In the genomic region with DNA sequence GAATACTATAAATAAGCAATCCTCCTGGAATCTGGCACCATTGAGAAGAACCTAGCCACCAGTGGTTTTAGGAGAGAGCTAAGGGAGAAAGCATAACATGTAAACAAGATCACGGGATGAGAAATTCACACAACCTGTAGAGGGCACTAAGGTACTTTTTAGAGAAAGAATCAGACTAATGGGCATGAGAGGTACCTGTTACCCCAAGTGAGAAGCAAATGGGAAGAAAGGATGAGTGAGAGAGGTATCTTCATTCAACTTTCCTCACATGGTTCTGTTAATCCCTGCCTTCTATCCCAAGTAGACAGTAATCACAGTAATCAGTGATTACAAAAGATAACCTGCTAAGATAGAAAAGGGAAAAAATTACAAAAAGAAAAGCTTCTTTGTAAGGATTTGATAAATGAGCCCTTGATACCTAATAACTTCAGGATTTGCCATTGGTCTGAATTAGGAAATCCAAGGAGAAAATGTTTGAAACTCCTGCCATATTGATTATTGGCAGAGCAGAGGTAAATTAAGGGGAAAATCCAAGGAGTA, we compare ENCODE assay signal across 8 cellular contexts.
DNase-seq lines count a peak whose midpoint lies in the region; ATAC-seq and TF ChIP-seq lines count a peak whose summit lies in the region.

No MANE protein-coding gene starts in this region.

- H3K36me3 ChIP-seq in HEK293 (ENCODE audit: control insufficient read depth in 2 of 2, insufficient read depth in 1 of 2, low read length in 2 of 2), result no peaks in the 10 kb centered on the region

- POLR2A ChIA-PET in HEK293 (lab: Yijun Ruan, JAX), result interaction anchor here (1.3 kb wide), 1 partner anchor 250 kb away, joined by 3 read pairs; no protein-coding TSS in a partner anchor

- no peak overlapping the region for H3K27ac ChIP-seq in HEK293 (ENCODE audit: extremely low read depth, low read depth, low read length)

- ATAC-seq in GM18498 (IDR thresholded peaks at IDR 0.05; ENCODE audit: unreplicated experiment) (peak; percentile 67), GM18520 (IDR thresholded peaks at IDR 0.05; ENCODE audit: unreplicated experiment) (no peak)

- TF ChIP-seq POLR2A in erythroblast (IDR thresholded peaks at IDR 0.05; ENCODE audit: low read length), result no peak

- H3K9me3 ChIP-seq in HEK293 (ENCODE audit: control insufficient read depth, insufficient read depth, low read depth, low read length), result no peaks in the 10 kb centered on the region

- H3K4me3 ChIP-seq in HEK293 (ENCODE audit: low read depth, low read length), result no peak overlapping the region

- DNase-seq in LHCN-M2 (ENCODE audit: low read depth) (peak; percentile 12), SKM-1 (lab: John Stamatoyannopoulos, UW; ENCODE audit: unreplicated experiment) (peak; percentile 17), iPS DF 19.7 (ENCODE audit: low read depth, low spot score) (peak; percentile 48), erythroblast (lab: John Stamatoyannopoulos, UW) (no peak)
- DNase-seq in activated CD4-positive, alpha-beta T cell treated with anti-CD3 and anti-CD28 coated beads for 4 hours, result no peak

- H3K4me1 ChIP-seq in HEK293 (ENCODE audit: control insufficient read depth, insufficient read depth, low read length), result peaks cover 5% of the 10 kb centered on the region; the same call in 1 of the 2 replicates

- peak; percentile 42; the same call in 1 of the 2 replicates for TF ChIP-seq CTCF in HEK293 (tag by site-specific recombination; IDR thresholded peaks at IDR 0.05)

- CTCF ChIA-PET in HEK293 (lab: Yijun Ruan, JAX), result interaction anchor here (0.6 to 2.8 kb wide), 24 partner anchors 9 to 1313 kb away, joined by 3 to 11 read pairs (median 4); no protein-coding TSS in a partner anchor

TF ChIP-seq in HEK293, 187 proteins besides CTCF, POLR2A, EP300 and RAD21:
- TF ChIP-seq KLF9 (tag by site-specific recombination; IDR thresholded peaks at IDR 0.05; ENCODE audit: low read depth) (no peak), ZNF391 (tag by site-specific recombination; IDR thresholded peaks at IDR 0.05; ENCODE audit: borderline replicate concordance, low read depth) (no peak), HOXD13 (CRISPR knock-in tag; IDR thresholded peaks at IDR 0.05; ENCODE audit: borderline replicate concordance) (no peak), SCRT2 (tag by site-specific recombination; IDR thresholded peaks at IDR 0.05) (peak; percentile 90), ZNF366 (tag by site-specific recombination; conservative IDR thresholded peaks at IDR 0.05) (peak; percentile 52; the same call in 1 of the 2 replicates), PRDM1 (tag by site-specific recombination; IDR thresholded peaks at IDR 0.05) (peak; percentile 53), ZNF792 (tag by site-specific recombination; IDR thresholded peaks at IDR 0.05) (no peak), ZNF596 (tag by site-specific recombination; IDR thresholded peaks at IDR 0.05) (no peak), ZNF747 (tag by site-specific recombination; IDR thresholded peaks at IDR 0.05) (no peak), YY1 (tag by site-specific recombination; IDR thresholded peaks at IDR 0.05) (no peak), SCRT1 (tag by site-specific recombination; IDR thresholded peaks at IDR 0.05; ENCODE audit: borderline replicate concordance) (peak; percentile 86), ZNF654 (tag by site-specific recombination; IDR thresholded peaks at IDR 0.05; ENCODE audit: low read depth) (peak; percentile 72), RBAK (tag by site-specific recombination; IDR thresholded peaks at IDR 0.05) (no peak), ZNF350 (tag by site-specific recombination; IDR thresholded peaks at IDR 0.05) (no peak), ZNF335 (tag by site-specific recombination; conservative IDR thresholded peaks at IDR 0.05) (no peak), GLIS1 (tag by site-specific recombination; IDR thresholded peaks at IDR 0.05) (no peak)
- TF ChIP-seq, protein P1, sequence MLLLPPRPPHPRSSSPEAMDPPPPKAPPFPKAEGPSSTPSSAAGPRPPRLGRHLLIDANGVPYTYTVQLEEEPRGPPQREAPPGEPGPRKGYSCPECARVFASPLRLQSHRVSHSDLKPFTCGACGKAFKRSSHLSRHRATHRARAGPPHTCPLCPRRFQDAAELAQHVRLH (tag by site-specific recombination; IDR thresholded peaks at IDR 0.05), result peak; percentile 50; the same call in 1 of the 2 replicates
- TF ChIP-seq, protein P2, sequence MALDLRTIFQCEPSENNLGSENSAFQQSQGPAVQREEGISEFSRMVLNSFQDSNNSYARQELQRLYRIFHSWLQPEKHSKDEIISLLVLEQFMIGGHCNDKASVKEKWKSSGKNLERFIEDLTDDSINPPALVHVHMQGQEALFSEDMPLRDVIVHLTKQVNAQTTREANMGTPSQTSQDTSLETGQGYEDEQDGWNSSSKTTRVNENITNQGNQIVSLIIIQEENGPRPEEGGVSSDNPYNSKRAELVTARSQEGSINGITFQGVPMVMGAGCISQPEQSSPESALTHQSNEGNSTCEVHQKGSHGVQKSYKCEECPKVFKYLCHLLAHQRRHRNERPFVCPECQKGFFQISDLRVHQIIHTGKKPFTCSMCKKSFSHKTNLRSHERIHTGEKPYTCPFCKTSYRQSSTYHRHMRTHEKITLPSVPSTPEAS (tag by site-specific recombination; IDR thresholded peaks at IDR 0.05), result no peak
- TF ChIP-seq, protein P3, sequence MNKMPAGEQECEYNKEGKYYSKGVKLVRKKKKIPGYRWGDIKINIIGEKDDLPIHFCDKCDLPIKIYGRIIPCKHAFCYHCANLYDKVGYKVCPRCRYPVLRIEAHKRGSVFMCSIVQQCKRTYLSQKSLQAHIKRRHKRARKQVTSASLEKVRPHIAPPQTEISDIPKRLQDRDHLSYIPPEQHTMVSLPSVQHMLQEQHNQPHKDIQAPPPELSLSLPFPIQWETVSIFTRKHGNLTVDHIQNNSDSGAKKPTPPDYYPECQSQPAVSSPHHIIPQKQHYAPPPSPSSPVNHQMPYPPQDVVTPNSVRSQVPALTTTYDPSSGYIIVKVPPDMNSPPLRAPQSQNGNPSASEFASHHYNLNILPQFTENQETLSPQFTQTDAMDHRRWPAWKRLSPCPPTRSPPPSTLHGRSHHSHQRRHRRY (tag by site-specific recombination; IDR thresholded peaks at IDR 0.05), result no peak
TF ChIP-seq in HEK293: peak in this region for 6.

Comparison
In these comparisons a context has a peak if more than half of its experiments do, and no peak if none do; other contexts are left out.
1. DNase-seq: peak in LHCN-M2 (single experiment), SKM-1 (single experiment) and iPS DF 19.7 (single experiment); none in activated CD4-positive, alpha-beta T cell treated with anti-CD3 and anti-CD28 coated beads for 4 hours (0 of 2) and erythroblast (0 of 2).